In genomic region chr3:183268361-183268760, GRCh38 we compare ENCODE assay signal across 21 cellular contexts. TPM values are rescaled to one million over a fixed set of nuclear protein-coding genes. Genes with fewer than 3 reads are reported as not detected.
A peak's percentile ranks its signal among the peaks of the same experiment; 100 is the strongest.
DNase-seq lines count a peak whose midpoint lies in the region; ATAC-seq and TF ChIP-seq lines count a peak whose summit lies in the region.
"Had no signal": no experiment of that assay in that cellular context is flagged by ENCODE, and none has a peak within 500 bp of the region (broad histone marks: within the 10 kb centered on the region; RNA-seq: fewer than 3 reads in every experiment).

No MANE protein-coding gene starts in this region.

- no peak for TF ChIP-seq CTCF in hepatocyte (IDR thresholded peaks at IDR 0.05; ENCODE audit: poor library complexity)

- H3K9me2 ChIP-seq in hepatocyte (replicated peaks; ENCODE audit: insufficient read depth) = no peaks in the 10 kb centered on the region

- DNase-seq in DMS53 (lab: John Stamatoyannopoulos, UW) (peak; percentile 50), DMS53 treated with DMSO at 0.1 percent for 48 hours (lab: John Stamatoyannopoulos, UW; ENCODE audit: unreplicated experiment) (no peak), hepatocyte (ENCODE audit: low spot score) (no peak), germinal center (ENCODE audit: low spot score) (no peak), NCI-H82 (lab: John Stamatoyannopoulos, UW) (no peak)
- DNase-seq in stimulated activated CD4-positive, alpha-beta T cell treated with anti-CD3 and anti-CD28 coated beads, Interleukin-4, amount 100 ng/mL, for 24 hours = peak; percentile 29
- DNase-seq in stimulated activated CD4-positive, alpha-beta T cell treated with anti-CD3 and anti-CD28 coated beads, Interleukin-2, amount 100 ng/mL, for 48 hours = no peak
- DNase-seq: activated effector memory CD4-positive, alpha-beta T cell treated with anti-CD3 and anti-CD28 coated beads, Interleukin-2, amount 50 U/mL, for 16 hours; AML-193; COR-L47; endodermal cell; heart left ventricle; right lobe of liver; SHP77 treated with DMSO at 0.1 percent for 48 hours; stimulated activated naive CD4-positive, alpha-beta T cell treated with Interleukin-2 at 50 U/mL for 16 hours; T-cell; trophoblast cell had no signal

- H3K9me3 ChIP-seq in hepatocyte (ENCODE audit: low read depth) = no peaks in the 10 kb centered on the region
- H3K9me3 ChIP-seq: heart left ventricle, right lobe of liver had no signal

- peak overlapping the region; percentile 81 for H3K27ac ChIP-seq in hepatocyte
- H3K27ac ChIP-seq: 22Rv1, heart left ventricle, KMS-11, right lobe of liver had no signal

- peaks cover 41% of the 10 kb centered on the region for H3K4me1 ChIP-seq in hepatocyte (ENCODE audit: insufficient read depth)

- peaks cover 6% of the 10 kb centered on the region for H3K36me3 ChIP-seq in hepatocyte (replicated peaks; ENCODE audit: insufficient read depth, low read depth)
- H3K36me3 ChIP-seq: right lobe of liver had no signal

- WGBS in hepatocyte (ENCODE audit: low lambda C conversion rate, missing lambda C conversion rate) = 55% methylated on average over 5 of the region's 5 CpGs

- no peaks in the 10 kb centered on the region for H3K27me3 ChIP-seq in hepatocyte
- H3K27me3 ChIP-seq: heart left ventricle, right lobe of liver had no signal

- ATAC-seq in GM19397 (IDR thresholded peaks at IDR 0.05; ENCODE audit: unreplicated experiment) = no peak
- ATAC-seq: heart left ventricle, right lobe of liver, T-cell had no signal

- H3K79me2 ChIP-seq in hepatocyte = peaks cover 95% of the 10 kb centered on the region

- H2AFZ ChIP-seq in hepatocyte = no peak overlapping the region

- H4K20me1 ChIP-seq in hepatocyte (ENCODE audit: insufficient read depth, poor library complexity, severe bottlenecking) = peaks cover 8% of the 10 kb centered on the region

- H3K4me3 ChIP-seq in hepatocyte = no peak overlapping the region
- H3K4me3 ChIP-seq: heart left ventricle, lung, right lobe of liver had no signal

- no peak overlapping the region for H3K4me2 ChIP-seq in hepatocyte
- H3K4me2 ChIP-seq: KMS-11 had no signal

RNA-seq across cellular contexts. Expression of gene B3GNT5, which starts 15.3 kb away (rescaled TPM):
- 39.6 and 40.7 TPM in 2 replicates for total RNA-seq in hepatocyte
- polyA plus RNA-seq in hepatocyte = 16.2 and 22.7 TPM in 2 replicates

Comparison
In these comparisons a context has a peak if more than half of its experiments do, and no peak if none do; other contexts are left out.
1. DNase-seq: peak in DMS53 (single experiment) and stimulated activated CD4-positive, alpha-beta T cell treated with anti-CD3 and anti-CD28 coated beads, Interleukin-4, amount 100 ng/mL, for 24 hours (single experiment); none in DMS53 treated with DMSO at 0.1 percent for 48 hours (single experiment), stimulated activated CD4-positive, alpha-beta T cell treated with anti-CD3 and anti-CD28 coated beads, Interleukin-2, amount 100 ng/mL, for 48 hours (0 of 2), hepatocyte (single experiment), germinal center (single experiment) and NCI-H82 (single experiment).